20 cellular contexts compared by ENCODE assay signal in genomic region chr15:40380636-40381035, GRCh38. TPM values are rescaled to one million over a fixed set of nuclear protein-coding genes. Genes with fewer than 3 reads are reported as not detected.
DNase-seq lines count a peak whose midpoint lies in the region; ATAC-seq and TF ChIP-seq lines count a peak whose summit lies in the region.
"Had no signal": no experiment of that assay in that cellular context is flagged by ENCODE, and none has a peak within 500 bp of the region (broad histone marks: within the 10 kb centered on the region; RNA-seq: fewer than 3 reads in every experiment).

No MANE protein-coding gene starts in this region.

- H3K27me3 ChIP-seq in ACC112 (ENCODE audit: insufficient read depth, low read length): no peaks in the 10 kb centered on the region
- H3K27me3 ChIP-seq in PC-3 (ENCODE audit: low read length): no peaks in the 10 kb centered on the region
- H3K27me3 ChIP-seq in fibroblast of lung (ENCODE audit: control insufficient read depth, insufficient read depth, low read length): no peaks in the 10 kb centered on the region
- no peaks in the 10 kb centered on the region for H3K27me3 ChIP-seq in psoas muscle (ENCODE audit: insufficient read depth in 3 of 3, low read length in 2 of 3)

- no peak for DNase-seq in PC-3
- no peak for DNase-seq in fibroblast of lung (ENCODE audit: low read depth in 2 of 2)
- DNase-seq in psoas muscle: no peak
- no peak for DNase-seq in NCI-H1105 treated with DMSO at 0.1 percent for 48 hours (lab: John Stamatoyannopoulos, UW)
- no peak for DNase-seq in activated CD4-positive, alpha-beta T cell treated with anti-CD3 and anti-CD28 coated beads, Interleukin-2, amount 50 U/mL, for 4 hours
- DNase-seq: ACHN; Caco-2; CD4-positive, CD25-positive, alpha-beta regulatory T cell; DMS53; H9; NCI-H1417; NCI-H187 treated with DMSO at 0.1 percent for 48 hours; NCI-H2171; NCI-H446 treated with DMSO at 0.1 percent for 48 hours; OCI-M1 had no signal

- intact Hi-C loops in PC-3 (cut with micrococcal nuclease): no loop called here
- intact Hi-C loops in psoas muscle (cut with DNase I): no loop called here

- no peaks in the 10 kb centered on the region for H3F3A ChIP-seq in PC-3 (ENCODE audit: low read length, unreplicated experiment)

- peak overlapping the region; percentile 57; the same call in 1 of the 2 replicates for H3K4me2 ChIP-seq in PC-3 (ENCODE audit: low read length)
- no peak overlapping the region for H3K4me2 ChIP-seq in fibroblast of lung (ENCODE audit: extremely low read depth, insufficient read depth, low read length)

- H3K9me3 ChIP-seq in PC-3 (ENCODE audit: low read length): no peaks in the 10 kb centered on the region
- no peaks in the 10 kb centered on the region for H3K9me3 ChIP-seq in fibroblast of lung (ENCODE audit: control insufficient read depth, insufficient read depth, low read depth, low read length)
- H3K9me3 ChIP-seq in psoas muscle: no peaks in the 10 kb centered on the region
- H3K9me3 ChIP-seq: Caco-2 had no signal

- H3K36me3 ChIP-seq in ACC112 (ENCODE audit: insufficient read depth, low read length) (peaks cover 5% of the 10 kb centered on the region), PC-3 (ENCODE audit: low read depth, low read length) (peaks cover 11% of the 10 kb centered on the region; the same call in 1 of the 2 replicates), fibroblast of lung (ENCODE audit: control insufficient read depth, insufficient read depth, low read length) (no peaks in the 10 kb centered on the region), psoas muscle (ENCODE audit: insufficient read depth in 1 of 2, low read depth in 1 of 2) (no peaks in the 10 kb centered on the region)

- H3K4me1 ChIP-seq in ACC112 (ENCODE audit: control insufficient read depth, insufficient read depth, low read length, unreplicated experiment) (peaks cover 28% of the 10 kb centered on the region), PC-3 (ENCODE audit: insufficient read depth, low read length) (peaks cover 35% of the 10 kb centered on the region), fibroblast of lung (ENCODE audit: control insufficient read depth, extremely low read depth, insufficient read depth, low read length) (peaks cover 15% of the 10 kb centered on the region), psoas muscle (peaks cover 25% of the 10 kb centered on the region)

- H3K4me3 ChIP-seq in ACC112 (ENCODE audit: low read depth, low read length) (no peak overlapping the region), PC-3 (ENCODE audit: low read length) (no peak overlapping the region), fibroblast of lung (replicated peaks in 1 of 4; ENCODE audit: control extremely low read depth in 1 of 4, insufficient read depth in 1 of 4, low read depth in 3 of 4, low read length in 4 of 4) (no peak overlapping the region), psoas muscle (no peak overlapping the region)

- peak overlapping the region; percentile 70; the same call in 1 of the 2 replicates for H3K27ac ChIP-seq in ACC112 (ENCODE audit: low read depth, low read length)
- peak overlapping the region; percentile 76 for H3K27ac ChIP-seq in PC-3 (ENCODE audit: low read length)
- peak overlapping the region; percentile 69 for H3K27ac ChIP-seq in fibroblast of lung (ENCODE audit: insufficient read depth, low read length)
- H3K27ac ChIP-seq in psoas muscle: peak overlapping the region; percentile 81
- H3K27ac ChIP-seq: HL-60 had no signal

- POLR2A ChIA-PET in PC-3 (lab: Charles Lee; ENCODE audit: unreplicated experiment): interaction anchor here (0.6 kb wide), 2 partner anchors 25 to 807 kb away, joined by 3 to 4 read pairs; partner anchors contain the start of gene IVD

- no peaks in the 10 kb centered on the region for H4K20me1 ChIP-seq in PC-3 (ENCODE audit: low read length)
- H4K20me1 ChIP-seq in fibroblast of lung (ENCODE audit: control insufficient read depth, extremely low read depth, insufficient read depth, low read length): no peaks in the 10 kb centered on the region

- peaks cover 29% of the 10 kb centered on the region for H3K79me2 ChIP-seq in ACC112 (ENCODE audit: control insufficient read depth, insufficient read depth, low read length, unreplicated experiment)
- H3K79me2 ChIP-seq in PC-3 (ENCODE audit: low read length): peaks cover 29% of the 10 kb centered on the region
- peaks cover 27% of the 10 kb centered on the region for H3K79me2 ChIP-seq in fibroblast of lung (ENCODE audit: control insufficient read depth, insufficient read depth, low read length)

- TF ChIP-seq CTCF in PC-3 (conservative IDR thresholded peaks at IDR 0.05; ENCODE audit: low read depth, low read length) (no peak), fibroblast of lung (conservative IDR thresholded peaks at IDR 0.05 in 1 of 2, IDR thresholded peaks at IDR 0.05 in 1 of 2; ENCODE audit: low read depth in 1 of 2, low read length in 2 of 2) (no peak), psoas muscle (IDR thresholded peaks at IDR 0.05) (no peak)

- H2AFZ ChIP-seq in ACC112 (ENCODE audit: low read length, unreplicated experiment) (no peak overlapping the region), PC-3 (ENCODE audit: low read length) (no peak overlapping the region), fibroblast of lung (ENCODE audit: low read length) (no peak overlapping the region)

- no TSS peak for BruUV-seq in PC-3 (replicated peaks; lab: Mats Ljungman, UMichigan)

- CTCF ChIA-PET in PC-3 (lab: Charles Lee): no interaction called here

- H3K9ac ChIP-seq in PC-3 (ENCODE audit: low read length) (no peak overlapping the region; the same call in 1 of the 2 replicates), fibroblast of lung (ENCODE audit: insufficient read depth, low read length) (no peak overlapping the region)

- 91 to 95% (median 94%) methylated on average over 10 of the region's 10 CpGs for WGBS in psoas muscle, 3 donors

- ATAC-seq in PC-3 (no peak), psoas muscle (no peak), HG03280 (IDR thresholded peaks at IDR 0.05; ENCODE audit: unreplicated experiment) (no peak), GM18511 (IDR thresholded peaks at IDR 0.05; ENCODE audit: unreplicated experiment) (no peak)

- H3K9me2 ChIP-seq in PC-3 (replicated peaks; ENCODE audit: low read length): no peaks in the 10 kb centered on the region

RNA-seq across cellular contexts. Expression of gene KNSTRN, which starts 1.9 kb away (rescaled TPM):
- total RNA-seq in PC-3 (2014; rRNA removed): 115 and 125 TPM in 2 replicates
- 15.7 and 30.9 TPM in 2 replicates for total RNA-seq in fibroblast of lung
- 22.5 and 45.3 TPM in 2 replicates for polyA plus RNA-seq in fibroblast of lung
- 14.9 and 34.9 TPM in 2 replicates for polyA plus RNA-seq in fibroblast of lung (2012)
- 3.5 and 25.1 TPM in 2 replicates for polyA minus RNA-seq in fibroblast of lung (ENCODE audit: low replicate concordance)
- total RNA-seq in psoas muscle: 10 to 100 TPM in 2 of 4 donors, 1 to 10 TPM in 2; 7.7 to 21.3 (median 11.6) TPM
- 10 to 100 TPM; 11.5 to 21.5 (median 18.7) TPM for polyA plus RNA-seq in psoas muscle

RNA-seq across cellular contexts. Expression of gene DISP2, which starts 22.6 kb away (rescaled TPM):
- total RNA-seq in PC-3 (2014; rRNA removed): 0.87 and 2.7 TPM in 2 replicates
- under 0.01 and 0.26 TPM in 2 replicates for total RNA-seq in fibroblast of lung
- polyA plus RNA-seq in fibroblast of lung: 0.11 and 0.43 TPM in 2 replicates
- 0.62 and 1.1 TPM in 2 replicates for polyA plus RNA-seq in fibroblast of lung (2012)
- polyA minus RNA-seq in fibroblast of lung (ENCODE audit: low replicate concordance): 0.12 and 0.26 TPM in 2 replicates
- 1 to 10 TPM in 1 of 4 donors, under 1 TPM in 3; 0.05 to 2.4 (median 0.72) TPM for total RNA-seq in psoas muscle
- polyA plus RNA-seq in psoas muscle: under 1 TPM; 0.42 to 0.79 (median 0.52) TPM

RNA-seq across cellular contexts. Expression of gene IVD, which starts 25.0 kb away (rescaled TPM):
- total RNA-seq in PC-3 (2014; rRNA removed): 58.9 and 59.4 TPM in 2 replicates
- 40.1 and 61.8 TPM in 2 replicates for total RNA-seq in fibroblast of lung
- 37.9 and 43.0 TPM in 2 replicates for polyA plus RNA-seq in fibroblast of lung
- 36.5 and 43.9 TPM in 2 replicates for polyA plus RNA-seq in fibroblast of lung (2012)
- polyA minus RNA-seq in fibroblast of lung (ENCODE audit: low replicate concordance): 56.9 and 62.3 TPM in 2 replicates
- total RNA-seq in psoas muscle: 100 to 1,000 TPM in 1 of 4 donors, 10 to 100 TPM in 3; 46.5 to 102 (median 61.4) TPM
- 10 to 100 TPM; 27.1 to 35.6 (median 32.6) TPM for polyA plus RNA-seq in psoas muscle

RNA-seq across cellular contexts. Expression of gene PHGR1, which starts 29.8 kb away (rescaled TPM):
- total RNA-seq in PC-3 (2014; rRNA removed) (not detected in 2 replicates), fibroblast of lung (not detected in 2 replicates), psoas muscle (not detected)
- polyA plus RNA-seq in fibroblast of lung (not detected in 2 replicates), psoas muscle (1 to 10 TPM in 2 of 3 donors, under 1 TPM in 1; 0.49 to 4.8 (median 1.4) TPM)
- not detected in 2 replicates for polyA plus RNA-seq in fibroblast of lung (2012)
- polyA minus RNA-seq in fibroblast of lung (ENCODE audit: low replicate concordance): not detected in 2 replicates
- total RNA-seq: CD4-positive, CD25-positive, alpha-beta regulatory T cell; H9; LHCN-M2 had no signal
- polyA plus RNA-seq: CD4-positive, CD25-positive, alpha-beta regulatory T cell had no signal

RNA-seq across cellular contexts. Expression of gene CCDC9B, which starts 39.9 kb away (rescaled TPM):
- 56.1 and 101 TPM in 2 replicates for total RNA-seq in PC-3 (2014; rRNA removed)
- total RNA-seq in fibroblast of lung: 14.4 and 38.0 TPM in 2 replicates
- 1.7 and 2.0 TPM in 2 replicates for polyA plus RNA-seq in fibroblast of lung
- polyA plus RNA-seq in fibroblast of lung (2012): 17.5 and 33.4 TPM in 2 replicates
- 17.4 and 25.3 TPM in 2 replicates for polyA minus RNA-seq in fibroblast of lung (ENCODE audit: low replicate concordance)
- total RNA-seq in psoas muscle: 100 to 1,000 TPM in 3 of 4 donors, 10 to 100 TPM in 1; 87.0 to 161 (median 129) TPM
- 10 to 100 TPM; 14.5 to 50.5 (median 23.2) TPM for polyA plus RNA-seq in psoas muscle
